In genomic region chr12:96487214-96487613, GRCh38 we compare ENCODE assay signal across 2 cellular contexts.
TF ChIP-seq lines count a peak whose summit lies in the region.

No MANE protein-coding gene starts in this region.

TF ChIP-seq in IMR-90, 13 proteins besides CTCF, POLR2A, EP300 and RAD21:
- TF ChIP-seq RCOR1 (IDR thresholded peaks at IDR 0.05; ENCODE audit: insufficient replicate concordance, low read length) (no peak), MAFK (IDR thresholded peaks at IDR 0.05; ENCODE audit: low read depth, low read length) (peak; percentile 79), CEBPB (IDR thresholded peaks at IDR 0.05; ENCODE audit: low read depth, low read length) (peak; percentile 73), NFE2L2 (IDR thresholded peaks at IDR 0.05; ENCODE audit: low read depth, low read length) (peak; percentile 84), MAZ (IDR thresholded peaks at IDR 0.05; ENCODE audit: borderline replicate concordance, low read depth, low read length) (no peak), FOS (IDR thresholded peaks at IDR 0.05; ENCODE audit: low read depth, low read length) (peak; percentile 83), BHLHE40 (IDR thresholded peaks at IDR 0.05; ENCODE audit: low read depth, low read length) (peak; percentile 68; the same call in 1 of the 2 replicates), RFX5 (IDR thresholded peaks at IDR 0.05; ENCODE audit: low read depth, low read length) (no peak)

TF ChIP-seq in K562, 482 proteins besides CTCF, POLR2A, EP300 and RAD21:
- TF ChIP-seq ZNF316 (IDR thresholded peaks at IDR 0.05) (peak; percentile 85), PHTF2 (CRISPR knock-in tag; IDR thresholded peaks at IDR 0.05) (no peak), MAFK (IDR thresholded peaks at IDR 0.05; ENCODE audit: low read length) (peak; percentile 45; the same call in 1 of the 2 replicates), C11orf30 (IDR thresholded peaks at IDR 0.05; ENCODE audit: low read depth) (peak; percentile 81), MAFF (IDR thresholded peaks at IDR 0.05; ENCODE audit: low read length) (peak; percentile 28; the same call in 1 of the 2 replicates), ARNT (IDR thresholded peaks at IDR 0.05) (no peak), ETV1 (tag; conservative IDR thresholded peaks at IDR 0.05; ENCODE audit: low read depth) (no peak), ARID1B (IDR thresholded peaks at IDR 0.05) (peak; percentile 49), NFE2 (IDR thresholded peaks at IDR 0.05; ENCODE audit: low read depth) (peak; percentile 50; the same call in 1 of the 2 replicates), CEBPB (tag; IDR thresholded peaks at IDR 0.05) (peak; percentile 34; the same call in 1 of the 2 replicates), MAFG (tag; conservative IDR thresholded peaks at IDR 0.05) (peak; percentile 89), U2AF1 (optimal IDR thresholded peaks at IDR 0.05; ENCODE audit: low read depth, low read length) (no peak), ATF3 (IDR thresholded peaks at IDR 0.05) (peak; percentile 23; the same call in 1 of the 2 replicates), ATF3 (CRISPR knock-in tag; conservative IDR thresholded peaks at IDR 0.05) (no peak), NCOR1 (IDR thresholded peaks at IDR 0.05) (0 out of 2 replicates have a peak, but pooled peaks have one; percentile 8)
TF ChIP-seq in K562: peak in this region for 10.
